Comparison of ENCODE assay signal across 17 cellular contexts in the genomic region with DNA sequence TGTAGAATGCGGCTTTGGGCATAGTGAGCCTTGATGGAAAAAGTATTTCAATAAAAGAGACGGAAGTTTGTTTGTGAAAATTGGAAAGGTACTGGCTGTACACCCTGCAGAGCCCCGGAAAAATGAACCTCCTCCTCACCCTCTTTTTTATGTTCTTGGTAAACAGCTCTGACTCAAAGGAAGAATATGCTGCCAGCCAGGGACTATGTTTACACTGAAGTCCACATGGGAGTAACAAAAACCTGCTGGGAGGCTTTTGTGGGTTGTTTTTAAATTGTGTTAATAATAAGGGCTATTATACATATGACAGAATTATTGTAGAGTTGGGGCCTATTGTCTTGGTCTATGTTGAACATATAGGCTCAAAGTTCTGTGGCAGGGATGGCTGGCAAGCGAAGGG.
DNase-seq lines count a peak whose midpoint lies in the region; ATAC-seq, FAIRE-seq and TF ChIP-seq lines count a peak whose summit lies in the region.
"Had no signal": no experiment of that assay in that cellular context is flagged by ENCODE, and none has a peak within 500 bp of the region (broad histone marks: within the 10 kb centered on the region; RNA-seq: fewer than 3 reads in every experiment).

No MANE protein-coding gene starts in this region.

- FAIRE-seq in HepG2 (lab: Jason Lieb, UNC) (no peak), HTR-8/SVneo (lab: Jason Lieb, UNC) (no peak)
- FAIRE-seq: endometrium, GM12878 had no signal

- no TSS peak for BruUV-seq in HepG2 (replicated peaks; lab: Mats Ljungman, UMichigan)

- POLR2A ChIA-PET in HepG2 (lab: Yijun Ruan, JAX), result no interaction called here
- POLR2A ChIA-PET in activated CD8-positive, alpha-beta T cell treated with anti-CD3 and anti-CD28 coated beads for 36 hours (lab: Charles Lee), result no interaction called here

- H3K27ac ChIP-seq in HepG2 (ENCODE audit: extremely low read length, insufficient read depth, low read length), result no peak overlapping the region
- no peak overlapping the region for H3K27ac ChIP-seq in right lobe of liver
- H3K27ac ChIP-seq: tibial artery had no signal

- no peak overlapping the region for H3K27ac Mint-ChIP-seq in activated CD8-positive, alpha-beta T cell treated with anti-CD3 and anti-CD28 coated beads for 36 hours
- H3K27ac Mint-ChIP-seq: activated CD4-positive, alpha-beta memory T cell treated with anti-CD3 and anti-CD28 coated beads, Interleukin-2, amount 10 ng/mL, durations not matched to agents 7 days and 5 days had no signal

- H3K9ac ChIP-seq in HepG2 (ENCODE audit: insufficient read depth, low read depth, low read length), result no peak overlapping the region

- CTCF ChIA-PET in HepG2 (lab: Yijun Ruan, JAX; ENCODE audit: low intra/inter-chr PET ratio, low total read pairs), result no interaction called here
- CTCF ChIA-PET in activated CD8-positive, alpha-beta T cell treated with anti-CD3 and anti-CD28 coated beads for 36 hours (lab: Charles Lee), result no interaction called here

- H3K27me3 ChIP-seq in HepG2 (ENCODE audit: control insufficient read depth in 1 of 2, insufficient read depth in 2 of 2, low read length in 2 of 2) (peaks cover 0 to 7% of the 10 kb centered on the region in 2 experiments; a peak in 2 of 5 replicates), right lobe of liver (no peaks in the 10 kb centered on the region)
- H3K27me3 ChIP-seq: tibial artery had no signal

- TF ChIP-seq CTCF in HepG2 (CRISPR knock-in tag; IDR thresholded peaks at IDR 0.05) (no peak), right lobe of liver (IDR thresholded peaks at IDR 0.05) (no peak)
- no peak for TF ChIP-seq CTCF in activated CD8-positive, alpha-beta T cell treated with anti-CD3 and anti-CD28 coated beads for 36 hours (IDR thresholded peaks at IDR 0.05)

- TF ChIP-seq POLR2A in HepG2 (IDR thresholded peaks at IDR 0.05; ENCODE audit: insufficient read depth in 1 of 2, low read depth in 2 of 2, low read length in 2 of 2) (no peak), right lobe of liver (IDR thresholded peaks at IDR 0.05) (no peak)

- H3K4me2 ChIP-seq in HepG2 (ENCODE audit: low read depth, low read length), result no peak overlapping the region

- ATAC-seq in HepG2 (no peak), right lobe of liver (no peak), left ventricle myocardium superior (no peak)
- ATAC-seq in activated CD8-positive, alpha-beta T cell treated with anti-CD3 and anti-CD28 coated beads for 36 hours, result no peak
- ATAC-seq: GM12878 had no signal

- H3K4me3 ChIP-seq in HepG2 (replicated peaks in 1 of 3; ENCODE audit: insufficient read depth in 1 of 3, low read depth in 2 of 3, low read length in 3 of 3) (no peak overlapping the region), right lobe of liver (no peak overlapping the region)
- H3K4me3 ChIP-seq: GM12878, tibial artery had no signal

- H2AFZ ChIP-seq in HepG2 (ENCODE audit: low read length), result no peak overlapping the region

- H3K9me3 Mint-ChIP-seq in activated CD8-positive, alpha-beta T cell treated with anti-CD3 and anti-CD28 coated beads for 36 hours, result no peaks in the 10 kb centered on the region
- H3K9me3 Mint-ChIP-seq: activated CD4-positive, alpha-beta memory T cell treated with anti-CD3 and anti-CD28 coated beads, Interleukin-2, amount 10 ng/mL, durations not matched to agents 7 days and 5 days had no signal

- TF ChIP-seq EP300 in HepG2 (IDR thresholded peaks at IDR 0.05; ENCODE audit: low read depth in 2 of 2, low read length in 2 of 2) (no peak), HepG2 (CRISPR knock-in tag; IDR thresholded peaks at IDR 0.05; ENCODE audit: borderline replicate concordance) (no peak)

- peaks cover 10% of the 10 kb centered on the region for H3K27me3 Mint-ChIP-seq in activated CD8-positive, alpha-beta T cell treated with anti-CD3 and anti-CD28 coated beads for 36 hours

- H3K4me1 ChIP-seq in HepG2 (ENCODE audit: insufficient read depth, low read length) (no peaks in the 10 kb centered on the region), right lobe of liver (no peaks in the 10 kb centered on the region)
- H3K4me1 ChIP-seq: tibial artery had no signal

- in situ Hi-C loops in HepG2 (cut with HindIII; ENCODE audit: extremely low pct_ligation_motif_present, low pct_unique_long_range_greater_than_20kb), result no loop called here

- 27% methylated on average over 4 of the region's 4 CpGs for WGBS in HepG2 (ENCODE audit: low lambda C conversion rate)
- WGBS in right lobe of liver (ENCODE audit: insufficient coverage, low coverage, low lambda C conversion rate, missing lambda C conversion rate), result 90% methylated on average over 4 of the region's 4 CpGs

- no peaks in the 10 kb centered on the region for H3K36me3 Mint-ChIP-seq in activated CD8-positive, alpha-beta T cell treated with anti-CD3 and anti-CD28 coated beads for 36 hours (ENCODE audit: low read depth)

- no peak for DNase-seq in HepG2 (ENCODE audit: low spot score)
- no peak for DNase-seq in right lobe of liver
- DNase-seq in T1000 (lab: John Stamatoyannopoulos, UW), result peak; percentile 35
- peak; percentile 59 for DNase-seq in fibroblast of peridontal ligament (ENCODE audit: extremely low read depth)
- DNase-seq in left ventricle myocardium superior, result no peak
- no peak for DNase-seq in stimulated activated CD4-positive, alpha-beta T cell treated with anti-CD3 and anti-CD28 coated beads, Interleukin-2, amount 100 ng/mL, for 24 hours
- no peak for DNase-seq in HTR-8/SVneo (ENCODE audit: insufficient read length, low spot score)
- DNase-seq in activated CD8-positive, alpha-beta T cell treated with anti-CD3 and anti-CD28 coated beads for 36 hours, result no peak
- DNase-seq: activated CD4-positive, alpha-beta memory T cell treated with anti-CD3 and anti-CD28 coated beads, Interleukin-2, amount 10 ng/mL, durations not matched to agents 7 days and 5 days; activated gamma-delta T cell; Karpas-422; NCI-H2171; stimulated activated CD4-positive, alpha-beta T cell treated with anti-CD3 and anti-CD28 coated beads, Interleukin-15, amount 100 ng/mL, for 24 hours; T-helper 9 cell; tibial artery had no signal

- no peak for TF ChIP-seq RAD21 in HepG2 (CRISPR knock-in tag; IDR thresholded peaks at IDR 0.05)

- no peak overlapping the region for H3K4me3 Mint-ChIP-seq in activated CD8-positive, alpha-beta T cell treated with anti-CD3 and anti-CD28 coated beads for 36 hours
- H3K4me3 Mint-ChIP-seq: activated CD4-positive, alpha-beta memory T cell treated with anti-CD3 and anti-CD28 coated beads, Interleukin-2, amount 10 ng/mL, durations not matched to agents 7 days and 5 days had no signal

- H3K79me2 ChIP-seq in HepG2 (ENCODE audit: insufficient read depth, low read length), result no peaks in the 10 kb centered on the region

- intact Hi-C loops in HepG2 (cut with micrococcal nuclease; ENCODE audit: unreplicated experiment) (no loop called here), right lobe of liver (cut with DNase I) (no loop called here), left ventricle myocardium superior (cut with micrococcal nuclease) (no loop called here)
- intact Hi-C loops in activated CD8-positive, alpha-beta T cell treated with anti-CD3 and anti-CD28 coated beads for 36 hours (cut with micrococcal nuclease), result no loop called here

- no peaks in the 10 kb centered on the region for H3K4me1 Mint-ChIP-seq in activated CD8-positive, alpha-beta T cell treated with anti-CD3 and anti-CD28 coated beads for 36 hours (ENCODE audit: low read depth)
- H3K4me1 Mint-ChIP-seq: activated CD4-positive, alpha-beta memory T cell treated with anti-CD3 and anti-CD28 coated beads, Interleukin-2, amount 10 ng/mL, durations not matched to agents 7 days and 5 days had no signal

- no peaks in the 10 kb centered on the region for H3K9me3 ChIP-seq in HepG2 (ENCODE audit: low read length)
- H3K9me3 ChIP-seq in right lobe of liver, result no peaks in the 10 kb centered on the region
- H3K9me3 ChIP-seq: tibial artery had no signal

- no peaks in the 10 kb centered on the region for H4K20me1 ChIP-seq in HepG2 (ENCODE audit: insufficient read depth, low read length)

- H3K36me3 ChIP-seq in HepG2 (replicated peaks in 1 of 2; ENCODE audit: control insufficient read depth in 1 of 2, insufficient read depth in 2 of 2, low read length in 2 of 2) (no peaks in the 10 kb centered on the region), right lobe of liver (no peaks in the 10 kb centered on the region)
- H3K36me3 ChIP-seq: tibial artery had no signal

TF ChIP-seq in HepG2, 621 proteins besides CTCF, POLR2A, EP300 and RAD21:
- no peak for TF ChIP-seq ATM (IDR thresholded peaks at IDR 0.05; ENCODE audit: borderline replicate concordance)
- no peak for TF ChIP-seq MAFG (CRISPR knock-in tag; IDR thresholded peaks at IDR 0.05)
- TF ChIP-seq FOSL2 (CRISPR knock-in tag; IDR thresholded peaks at IDR 0.05), result 0 out of 2 replicates have a peak, but pooled peaks have one; percentile 21

Comparison
In these comparisons a context has a peak if more than half of its experiments do, and no peak if none do; other contexts are left out.
1. DNase-seq: peak in T1000 (single experiment) and fibroblast of peridontal ligament (single experiment); none in HepG2 (single experiment), right lobe of liver (0 of 3), left ventricle myocardium superior (single experiment), stimulated activated CD4-positive, alpha-beta T cell treated with anti-CD3 and anti-CD28 coated beads, Interleukin-2, amount 100 ng/mL, for 24 hours (0 of 2), HTR-8/SVneo (single experiment) and activated CD8-positive, alpha-beta T cell treated with anti-CD3 and anti-CD28 coated beads for 36 hours (single experiment).